In genomic region chr10:62654966-62655336, GRCh38 we compare ENCODE assay signal across 22 cellular contexts.
"Had no signal": no experiment of that assay in that cellular context is flagged by ENCODE, and none has a peak within 500 bp of the region (broad histone marks: within the 10 kb centered on the region; RNA-seq: fewer than 3 reads in every experiment).

No MANE protein-coding gene starts in this region.

- H3K27ac Mint-ChIP-seq: activated CD4-positive, alpha-beta T cell treated with anti-CD3 and anti-CD28 coated beads for 36 hours; activated naive CD4-positive, alpha-beta T cell treated with anti-CD3 and anti-CD28 coated beads for 36 hours; mesothelial cell of epicardium; naive thymus-derived CD4-positive, alpha-beta T cell; stimulated activated effector memory CD8-positive, alpha-beta T cell treated with anti-CD3 and anti-CD28 coated beads, Interleukin-12 subunit alpha, Interleukin-12 subunit beta, amount 100 ng/mL, for 72 hours; T-cell; T-helper 2 cell treated with Interferon-gamma antibody and Interleukin-4, amounts not matched to agents 5 μg/mL and 100 μg/mL, for 36 hours had no signal

- H3K36me3 Mint-ChIP-seq: mesothelial cell of epicardium; stimulated activated effector memory CD8-positive, alpha-beta T cell treated with anti-CD3 and anti-CD28 coated beads, Interleukin-12 subunit alpha, Interleukin-12 subunit beta, amount 100 ng/mL, for 72 hours; T-cell had no signal

- H3K27ac ChIP-seq: epithelial cell of prostate, esophagus squamous epithelium, heart right ventricle, pancreas, prostate gland, sigmoid colon, transverse colon had no signal

- H3K4me1 Mint-ChIP-seq: mesothelial cell of epicardium had no signal

- H3K27me3 ChIP-seq: esophagus squamous epithelium, heart right ventricle, pancreas, sigmoid colon, transverse colon had no signal

- H3K9me3 ChIP-seq: esophagus squamous epithelium, heart right ventricle, pancreas, prostate gland, sigmoid colon, transverse colon had no signal

- H3K4me3 ChIP-seq: esophagus squamous epithelium, heart right ventricle, pancreas, prostate gland, sigmoid colon, transverse colon had no signal

- ATAC-seq: heart right ventricle; naive thymus-derived CD4-positive, alpha-beta T cell; pancreas; T-cell had no signal

- H3K27me3 Mint-ChIP-seq: central memory CD8-positive, alpha-beta T cell; T-cell had no signal

- H3K4me3 Mint-ChIP-seq: activated CD4-positive, alpha-beta T cell treated with anti-CD3 and anti-CD28 coated beads for 36 hours; activated naive CD4-positive, alpha-beta T cell treated with anti-CD3 and anti-CD28 coated beads for 36 hours; central memory CD8-positive, alpha-beta T cell; mesothelial cell of epicardium; naive thymus-derived CD4-positive, alpha-beta T cell; stimulated activated effector memory CD8-positive, alpha-beta T cell treated with anti-CD3 and anti-CD28 coated beads, Interleukin-12 subunit alpha, Interleukin-12 subunit beta, amount 100 ng/mL, for 72 hours; T-cell; T-helper 2 cell treated with Interferon-gamma antibody and Interleukin-4, amounts not matched to agents 5 μg/mL and 100 μg/mL, for 36 hours had no signal

- DNase-seq: activated CD4-positive, CD25-positive, alpha-beta regulatory T cell; activated naive CD4-positive, alpha-beta T cell treated with anti-CD3 and anti-CD28 coated beads for 36 hours; activated T-cell treated with anti-CD3 and anti-CD28 coated beads for 4 hours; effector CD8-positive, alpha-beta T cell; esophagus squamous epithelium; foreskin melanocyte; heart right ventricle; naive thymus-derived CD4-positive, alpha-beta T cell; nucleus accumbens; pancreas; retina; sigmoid colon; small intestine; T-cell; transverse colon had no signal

- H3K9me3 Mint-ChIP-seq: activated naive CD4-positive, alpha-beta T cell treated with anti-CD3 and anti-CD28 coated beads for 36 hours; central memory CD8-positive, alpha-beta T cell; mesothelial cell of epicardium; stimulated activated effector memory CD8-positive, alpha-beta T cell treated with anti-CD3 and anti-CD28 coated beads, Interleukin-12 subunit alpha, Interleukin-12 subunit beta, amount 100 ng/mL, for 72 hours had no signal

- H3K36me3 ChIP-seq: esophagus squamous epithelium, heart right ventricle, pancreas, prostate gland, sigmoid colon, transverse colon had no signal

- H3K4me1 ChIP-seq: esophagus squamous epithelium, pancreas, prostate gland, transverse colon had no signal
